24 cellular contexts compared by ENCODE assay signal in genomic region chr9:94016744-94017143, GRCh38.
DNase-seq lines count a peak whose midpoint lies in the region; ATAC-seq, FAIRE-seq and TF ChIP-seq lines count a peak whose summit lies in the region.
"Had no signal": no experiment of that assay in that cellular context is flagged by ENCODE, and none has a peak within 500 bp of the region (broad histone marks: within the 10 kb centered on the region; RNA-seq: fewer than 3 reads in every experiment).

No MANE protein-coding gene starts in this region.

- H3K23me2 ChIP-seq in H1 (ENCODE audit: low read depth, low read length), result no peaks in the 10 kb centered on the region

- H3K9ac ChIP-seq in H1 (replicated peaks in 1 of 4; ENCODE audit: extremely low read depth in 1 of 4, low read depth in 3 of 4, low read length in 3 of 4) (no peak overlapping the region), mesenchymal stem cell (ENCODE audit: low read length) (no peak overlapping the region)
- H3K9ac ChIP-seq: BLaER1 had no signal

- H3K79me1 ChIP-seq in H1 (ENCODE audit: low read depth, low read length) (no peaks in the 10 kb centered on the region), mesenchymal stem cell (replicated peaks; ENCODE audit: low read length, poor library complexity, severe bottlenecking) (no peaks in the 10 kb centered on the region)

- no peak for TF ChIP-seq EP300 in H1 (IDR thresholded peaks at IDR 0.05; ENCODE audit: borderline replicate concordance in 1 of 2, low read depth in 2 of 2, low read length in 2 of 2)
- no peak for TF ChIP-seq EP300 in transverse colon (IDR thresholded peaks at IDR 0.05; ENCODE audit: low read depth)

- H3K4me2 ChIP-seq in H1 (ENCODE audit: insufficient read depth in 1 of 2, low read depth in 2 of 2, low read length in 2 of 2) (no peak overlapping the region), mesenchymal stem cell (ENCODE audit: low read length, poor library complexity, severe bottlenecking) (no peak overlapping the region)
- H3K4me2 ChIP-seq: BLaER1 had no signal

- H2BK120ac ChIP-seq in H1 (replicated peaks; ENCODE audit: low read depth, low read length) (no peak overlapping the region), mesenchymal stem cell (ENCODE audit: low read depth, low read length) (no peak overlapping the region)

- H3K14ac ChIP-seq in H1 (ENCODE audit: insufficient read length), result no peak overlapping the region
- H3K14ac ChIP-seq in mesenchymal stem cell (ENCODE audit: low read length in 2 of 2), result no peak overlapping the region

- intact Hi-C loops in transverse colon (cut with DNase I; ENCODE audit: low total_unique reads), result no loop called here

- in situ Hi-C loops in transverse colon (cut with MboI; ENCODE audit: low pct_ligation_motif_present in 1 of 4, low pct_unique_long_range_greater_than_20kb in 1 of 4, low sequenced_read_pairs in 3 of 4), result no loop called here

- POLR2A ChIA-PET in H1 (lab: Charles Lee; ENCODE audit: partially characterized antibody), result interaction anchor here (1.0 to 1.1 kb wide), 2 partner anchors 150 to 151 kb away, joined by 3 to 4 read pairs; no protein-coding TSS in a partner anchor

- no peaks in the 10 kb centered on the region for H3K79me2 ChIP-seq in H1 (ENCODE audit: control insufficient read depth in 1 of 2, insufficient read depth in 2 of 2, low read length in 2 of 2)

- H3K36me3 ChIP-seq in H1 (ENCODE audit: control insufficient read depth in 2 of 4, insufficient read depth in 4 of 4, low read length in 3 of 4), result no peaks in the 10 kb centered on the region
- no peaks in the 10 kb centered on the region for H3K36me3 ChIP-seq in mesenchymal stem cell (ENCODE audit: control insufficient read depth in 1 of 2, insufficient read depth in 2 of 2, low read depth in 1 of 2, low read length in 2 of 2)
- H3K36me3 ChIP-seq in transverse colon, result no peaks in the 10 kb centered on the region
- H3K36me3 ChIP-seq: BLaER1 had no signal

- H2AFZ ChIP-seq in H1 (ENCODE audit: low read length) (0 out of 2 replicates have a peak overlapping the region, but pooled peaks have one; percentile 16), mesenchymal stem cell (ENCODE audit: low read depth, low read length) (no peak overlapping the region)

- H4K8ac ChIP-seq in H1 (ENCODE audit: extremely low read depth, insufficient read depth, low read length), result no peak overlapping the region
- H4K8ac ChIP-seq in mesenchymal stem cell (ENCODE audit: low read length), result no peak overlapping the region

- CTCF ChIA-PET in H1 (lab: Charles Lee; ENCODE audit: partially characterized antibody), result interaction anchor here (0.7 to 8.0 kb wide), 8 partner anchors 12 to 336 kb away, joined by 3 to 156 read pairs (median 3); no protein-coding TSS in a partner anchor

- peaks cover 1% of the 10 kb centered on the region for H3K4me1 Mint-ChIP-seq in activated naive CD8-positive, alpha-beta T cell treated with anti-CD3 and anti-CD28 coated beads, Interleukin-2, amount 50 U/mL, for 24 hours

- H3K9me3 ChIP-seq in H1 (ENCODE audit: insufficient read depth in 2 of 2, low read depth in 1 of 2, low read length in 1 of 2), result no peaks in the 10 kb centered on the region
- no peaks in the 10 kb centered on the region for H3K9me3 ChIP-seq in mesenchymal stem cell (ENCODE audit: control insufficient read depth, low read length)
- H3K9me3 ChIP-seq in transverse colon, result no peaks in the 10 kb centered on the region
- H3K9me3 ChIP-seq: BLaER1, Caco-2 had no signal

- ATAC-seq in GM21723 (IDR thresholded peaks at IDR 0.05; ENCODE audit: unreplicated experiment), result no peak
- no peak for ATAC-seq in activated naive CD8-positive, alpha-beta T cell treated with anti-CD3 and anti-CD28 coated beads, Interleukin-2, amount 50 U/mL, for 24 hours
- ATAC-seq: CD8-positive, alpha-beta T cell had no signal

- no peak overlapping the region for H3K56ac ChIP-seq in H1 (replicated peaks; ENCODE audit: insufficient read length, low read depth, low read length)

- no peak overlapping the region for H3K27ac ChIP-seq in H1 (ENCODE audit: low read depth, low read length)
- H3K27ac ChIP-seq in mesenchymal stem cell (ENCODE audit: low read length, poor library complexity, severe bottlenecking), result no peak overlapping the region
- H3K27ac ChIP-seq in transverse colon, result no peak overlapping the region
- H3K27ac ChIP-seq: 22Rv1, BLaER1, C4-2B had no signal

- no peaks in the 10 kb centered on the region for H3K27me3 Mint-ChIP-seq in activated naive CD8-positive, alpha-beta T cell treated with anti-CD3 and anti-CD28 coated beads, Interleukin-2, amount 50 U/mL, for 24 hours

- no peak for TF ChIP-seq RAD21 in H1 (IDR thresholded peaks at IDR 0.05 in 1 of 2, conservative IDR thresholded peaks at IDR 0.05 in 1 of 2; ENCODE audit: low read depth in 2 of 2, low read length in 2 of 2)

- H4K5ac ChIP-seq in H1 (ENCODE audit: insufficient read length, low read depth, low read length), result no peak overlapping the region

- H3K23ac ChIP-seq in H1 (ENCODE audit: insufficient read length) (no peak overlapping the region), mesenchymal stem cell (ENCODE audit: low read length in 2 of 2) (no peak overlapping the region)

- no peak overlapping the region for H2BK20ac ChIP-seq in H1 (ENCODE audit: low read length)

- no peaks in the 10 kb centered on the region for H3K9me3 Mint-ChIP-seq in activated naive CD8-positive, alpha-beta T cell treated with anti-CD3 and anti-CD28 coated beads, Interleukin-2, amount 50 U/mL, for 24 hours

- H2BK15ac ChIP-seq in H1 (ENCODE audit: low read length), result no peak overlapping the region
- H2BK15ac ChIP-seq in mesenchymal stem cell (ENCODE audit: low read depth, poor library complexity, severe bottlenecking), result no peak overlapping the region

- TF ChIP-seq CTCF in H1 (IDR thresholded peaks at IDR 0.05; ENCODE audit: control extremely low read depth in 1 of 3, insufficient read depth in 1 of 3, low read depth in 1 of 3, low read length in 3 of 3), result no peak
- no peak for TF ChIP-seq CTCF in transverse colon (IDR thresholded peaks at IDR 0.05)

- H3K27me3 ChIP-seq in H1 (replicated peaks in 1 of 4; ENCODE audit: control insufficient read depth in 3 of 4, extremely low read depth in 1 of 4, insufficient read depth in 3 of 4, low read length in 3 of 4), result no peaks in the 10 kb centered on the region
- no peaks in the 10 kb centered on the region for H3K27me3 ChIP-seq in mesenchymal stem cell (ENCODE audit: control insufficient read depth in 1 of 2, insufficient read depth in 1 of 2, low read length in 2 of 2)
- no peaks in the 10 kb centered on the region for H3K27me3 ChIP-seq in transverse colon
- H3K27me3 ChIP-seq: BLaER1 had no signal

- H3K4me1 ChIP-seq in H1 (replicated peaks in 1 of 4; ENCODE audit: control insufficient read depth in 3 of 4, insufficient read depth in 4 of 4, low read length in 3 of 4) (no peaks in the 10 kb centered on the region), mesenchymal stem cell (ENCODE audit: control insufficient read depth, insufficient read depth, low read depth, low read length) (no peaks in the 10 kb centered on the region), transverse colon (peaks cover 0 to 21% (median 2%) of the 10 kb centered on the region in 4 donors)
- H3K4me1 ChIP-seq: Caco-2 had no signal

- H2BK12ac ChIP-seq in H1 (ENCODE audit: low read depth, low read length) (no peak overlapping the region), mesenchymal stem cell (ENCODE audit: low read length in 2 of 2) (no peak overlapping the region)

- no peak for FAIRE-seq in H1 (lab: Jason Lieb, UNC)
- FAIRE-seq: A204.1, G401.6, GM12892, GM19239 had no signal

- no peak overlapping the region for H3K18ac ChIP-seq in H1 (ENCODE audit: extremely low read depth, low read length)
- no peak overlapping the region for H3K18ac ChIP-seq in mesenchymal stem cell (ENCODE audit: low read depth in 1 of 2, low read length in 2 of 2)

- DNase-seq in NCI-H82 (lab: John Stamatoyannopoulos, UW) (peak; percentile 5), NCI-H82 treated with DMSO at 0.1 percent for 48 hours (lab: John Stamatoyannopoulos, UW; ENCODE audit: unreplicated experiment) (no peak), H1 (ENCODE audit: low read depth in 1 of 2, low spot score in 2 of 2) (no peak), mesenchymal stem cell (no peak), transverse colon (peak; percentile 10), RKO (ENCODE audit: low spot score) (no peak)
- no peak for DNase-seq in activated naive CD8-positive, alpha-beta T cell treated with anti-CD3 and anti-CD28 coated beads, Interleukin-2, amount 50 U/mL, for 24 hours
- DNase-seq: Caco-2; CD4-positive, CD25-positive, alpha-beta regulatory T cell; CD8-positive, alpha-beta T cell; DMS153; DND-41; GOT3; H7; HCEC 1CT had no signal

- 93% methylated on average over 3 of the region's 3 CpGs; no CpG with 5 or more reads in 1 of the 2 experiments for WGBS in H1 (ENCODE audit: extremely low coverage in 1 of 2, insufficient coverage in 1 of 2, insufficient read length in 1 of 2, insufficient replicate concordance in 2 of 2, low coverage in 1 of 2, low lambda C conversion rate in 2 of 2, missing lambda C conversion rate in 1 of 2), 2 experiments
- WGBS in mesenchymal stem cell, result 85% methylated on average over 2 of the region's 3 CpGs
- WGBS in transverse colon (ENCODE audit: low coverage in 1 of 2), 2 donors, result 20 to 58% methylated on average over 1 to 3 of the region's 3 CpGs

- no peaks in the 10 kb centered on the region for H4K20me1 ChIP-seq in H1 (replicated peaks in 1 of 2; ENCODE audit: control insufficient read depth in 1 of 2, insufficient read depth in 2 of 2, low read length in 2 of 2)
- H4K20me1 ChIP-seq: BLaER1 had no signal

- no peak overlapping the region for H4K91ac ChIP-seq in H1 (replicated peaks; ENCODE audit: insufficient read length, low read length)
- H4K91ac ChIP-seq in mesenchymal stem cell (ENCODE audit: low read length), result no peak overlapping the region

- no peak overlapping the region for H3K4me3 Mint-ChIP-seq in activated naive CD8-positive, alpha-beta T cell treated with anti-CD3 and anti-CD28 coated beads, Interleukin-2, amount 50 U/mL, for 24 hours
- H3K4me3 Mint-ChIP-seq: B cell; CD4-positive, CD25-positive, alpha-beta regulatory T cell; CD8-positive, alpha-beta T cell had no signal

- TF ChIP-seq POLR2A in H1 (IDR thresholded peaks at IDR 0.05; ENCODE audit: control extremely low read depth in 1 of 2, low read depth in 2 of 2, low read length in 2 of 2) (no peak), transverse colon (IDR thresholded peaks at IDR 0.05) (no peak)

- H3K27ac Mint-ChIP-seq in activated naive CD8-positive, alpha-beta T cell treated with anti-CD3 and anti-CD28 coated beads, Interleukin-2, amount 50 U/mL, for 24 hours, result no peak overlapping the region
- H3K27ac Mint-ChIP-seq: B cell; CD8-positive, alpha-beta T cell had no signal

- H3K4me3 ChIP-seq in H1 (ENCODE audit: extremely low read depth in 1 of 4, insufficient read depth in 2 of 4, low read depth in 3 of 4, low read length in 4 of 4), result no peak overlapping the region
- no peak overlapping the region for H3K4me3 ChIP-seq in mesenchymal stem cell (ENCODE audit: insufficient read depth in 1 of 2, low read depth in 1 of 2, low read length in 2 of 2)
- H3K4me3 ChIP-seq in transverse colon, result no peak overlapping the region
- H3K4me3 ChIP-seq: BLaER1 had no signal

- no peaks in the 10 kb centered on the region for H3K36me3 Mint-ChIP-seq in activated naive CD8-positive, alpha-beta T cell treated with anti-CD3 and anti-CD28 coated beads, Interleukin-2, amount 50 U/mL, for 24 hours (ENCODE audit: low read depth)
- H3K36me3 Mint-ChIP-seq: CD4-positive, CD25-positive, alpha-beta regulatory T cell; CD8-positive, alpha-beta T cell had no signal

- H2AK5ac ChIP-seq in H1 (ENCODE audit: low read depth, low read length) (no peak overlapping the region), mesenchymal stem cell (ENCODE audit: low read length, severe bottlenecking) (peak overlapping the region; percentile 42)

- no peak overlapping the region for H2BK5ac ChIP-seq in H1 (ENCODE audit: low read depth, low read length)
- H2BK5ac ChIP-seq in mesenchymal stem cell (ENCODE audit: low read depth, low read length, poor library complexity, severe bottlenecking), result no peak overlapping the region

- H3K4ac ChIP-seq in H1 (replicated peaks; ENCODE audit: insufficient read length, low read depth, low read length), result no peak overlapping the region
- H3K4ac ChIP-seq in mesenchymal stem cell (ENCODE audit: low read depth in 1 of 2, low read length in 2 of 2), result no peak overlapping the region

Comparison
In these comparisons a context has a peak if more than half of its experiments do, and no peak if none do; other contexts are left out.
1. DNase-seq: peak in NCI-H82 (single experiment) and transverse colon (single experiment); none in NCI-H82 treated with DMSO at 0.1 percent for 48 hours (single experiment), H1 (0 of 2), mesenchymal stem cell (single experiment), activated naive CD8-positive, alpha-beta T cell treated with anti-CD3 and anti-CD28 coated beads, Interleukin-2, amount 50 U/mL, for 24 hours (single experiment) and RKO (single experiment).